ENCODE assay signal across 8 cellular contexts in genomic region chr11:47393163-47394049, GRCh38. TPM values are rescaled to one million over a fixed set of nuclear protein-coding genes. Genes with fewer than 3 reads are reported as not detected.
A peak's percentile ranks its signal among the peaks of the same experiment; 100 is the strongest.
DNase-seq lines count a peak whose midpoint lies in the region; ATAC-seq and TF ChIP-seq lines count a peak whose summit lies in the region.

No MANE protein-coding gene starts in this region.

- H3K4me3 ChIP-seq in psoas muscle: peak overlapping the region; percentile 30

- intact Hi-C loops in psoas muscle (cut with DNase I): no loop called here

- H3K4me1 ChIP-seq in psoas muscle: peaks cover 10% of the 10 kb centered on the region

- CTCF ChIA-PET in GM10248 (lab: Yijun Ruan, JAX): interaction anchor here (0.9 to 10.0 kb wide), 11 partner anchors 9 to 224 kb away, joined by 3 to 92 read pairs (median 4); partner anchors contain the start of gene SLC39A13

- H3K27me3 ChIP-seq in psoas muscle (ENCODE audit: insufficient read depth in 3 of 3, low read length in 2 of 3): no peaks in the 10 kb centered on the region

- POLR2A ChIA-PET in GM10248 (lab: Yijun Ruan, JAX): interaction anchor here (0.6 kb wide), 3 partner anchors 156 to 696 kb away, joined by 3 to 4 read pairs (median 4); no protein-coding TSS in a partner anchor

- peak overlapping the region; percentile 77 for H3K27ac ChIP-seq in psoas muscle

- 61 to 64% (median 62%) methylated on average over 20 of the region's 20 CpGs for WGBS in psoas muscle, 3 donors

- no peak for TF ChIP-seq CTCF in GM10248 (IDR thresholded peaks at IDR 0.05; ENCODE audit: control extremely low read depth, extremely low read depth, low read depth, missing control alignments)
- no peak for TF ChIP-seq CTCF in psoas muscle (IDR thresholded peaks at IDR 0.05)

- peak; percentile 41; the same call in 2 of the 3 replicates for ATAC-seq in SK-N-SH treated with all-trans-retinoic acid at 6 μM for 48 hours
- ATAC-seq in psoas muscle: peak; percentile 74 to 93 (median 92)
- ATAC-seq in HG03457 (IDR thresholded peaks at IDR 0.05; ENCODE audit: unreplicated experiment): no peak

- DNase-seq in GM10248 (ENCODE audit: extremely low spot score): peak; percentile 61
- peak; percentile 57 for DNase-seq in fibroblast of peridontal ligament (ENCODE audit: extremely low read depth)
- DNase-seq in psoas muscle: peak; percentile 58 to 81
- DNase-seq in NCI-H2196 treated with DMSO at 0.1 percent for 48 hours (lab: John Stamatoyannopoulos, UW; ENCODE audit: unreplicated experiment): no peak
- DNase-seq in NCI-H526 (lab: John Stamatoyannopoulos, UW): no peak
- DNase-seq in DMS 273 treated with DMSO at 0.1 percent for 48 hours (lab: John Stamatoyannopoulos, UW): no peak

- H3K36me3 ChIP-seq in psoas muscle (ENCODE audit: insufficient read depth in 1 of 2, low read depth in 1 of 2): no peaks in the 10 kb centered on the region

- H3K9me3 ChIP-seq in psoas muscle: no peaks in the 10 kb centered on the region

TF ChIP-seq in SK-N-SH treated with all-trans-retinoic acid at 6 μM for 48 hours, 23 proteins besides CTCF, POLR2A, EP300 and RAD21:
- TF ChIP-seq OSR1 (CRISPR knock-in tag; IDR thresholded peaks at IDR 0.05) (no peak), BACH2 (CRISPR knock-in tag; IDR thresholded peaks at IDR 0.05; ENCODE audit: borderline replicate concordance) (no peak), ESRRG (CRISPR knock-in tag; IDR thresholded peaks at IDR 0.05) (no peak), GLIS3 (CRISPR knock-in tag; IDR thresholded peaks at IDR 0.05) (no peak), ZC3H10 (CRISPR knock-in tag; IDR thresholded peaks at IDR 0.05) (no peak), ZNF8 (CRISPR knock-in tag; IDR thresholded peaks at IDR 0.05) (no peak), TOX (CRISPR knock-in tag; IDR thresholded peaks at IDR 0.05; ENCODE audit: borderline replicate concordance) (no peak), PPARA (CRISPR knock-in tag; IDR thresholded peaks at IDR 0.05; ENCODE audit: borderline replicate concordance) (no peak)

RNA-seq across cellular contexts. Expression of gene SLC39A13, which starts 15.0 kb away (rescaled TPM):
- total RNA-seq in psoas muscle: 10 to 100 TPM; 14.7 to 26.9 (median 19.9) TPM
- polyA plus RNA-seq in psoas muscle: 10 to 100 TPM; 27.0 to 35.3 (median 29.1) TPM

RNA-seq across cellular contexts. Expression of gene SPI1, which starts 15.1 kb away (rescaled TPM):
- 1 to 10 TPM; 3.6 to 8.3 (median 5.6) TPM for total RNA-seq in psoas muscle
- 1 to 10 TPM; 1.6 to 3.5 (median 3.1) TPM for polyA plus RNA-seq in psoas muscle

RNA-seq across cellular contexts. Expression of gene PSMC3, which starts 32.8 kb away (rescaled TPM):
- 100 to 1,000 TPM; 141 to 255 (median 191) TPM for total RNA-seq in psoas muscle
- polyA plus RNA-seq in psoas muscle: 100 to 1,000 TPM; 300 to 346 (median 316) TPM

RNA-seq across cellular contexts. Expression of gene MYBPC3, which starts 40.9 kb away (rescaled TPM):
- total RNA-seq in psoas muscle: 1 to 10 TPM in 1 of 4 donors, under 1 TPM in 3; 0.44 to 1.3 (median 0.69) TPM
- polyA plus RNA-seq in psoas muscle: under 1 TPM; 0.01 to 0.13 (median 0.07) TPM

RNA-seq across cellular contexts. Expression of gene RAPSN, which starts 55.5 kb away (rescaled TPM):
- 10 to 100 TPM; 47.5 to 90.6 (median 59.5) TPM for total RNA-seq in psoas muscle
- polyA plus RNA-seq in psoas muscle: 10 to 100 TPM; 37.6 to 79.3 (median 50.0) TPM

Comparison
In these comparisons a context has a peak if more than half of its experiments do, and no peak if none do; other contexts are left out.
1. DNase-seq: peak in GM10248 (single experiment), fibroblast of peridontal ligament (single experiment) and psoas muscle (2 of 2); none in NCI-H2196 treated with DMSO at 0.1 percent for 48 hours (single experiment), NCI-H526 (0 of 2) and DMS 273 treated with DMSO at 0.1 percent for 48 hours (single experiment).